Comparison of ENCODE assay signal across 14 cellular contexts in the genomic region with DNA sequence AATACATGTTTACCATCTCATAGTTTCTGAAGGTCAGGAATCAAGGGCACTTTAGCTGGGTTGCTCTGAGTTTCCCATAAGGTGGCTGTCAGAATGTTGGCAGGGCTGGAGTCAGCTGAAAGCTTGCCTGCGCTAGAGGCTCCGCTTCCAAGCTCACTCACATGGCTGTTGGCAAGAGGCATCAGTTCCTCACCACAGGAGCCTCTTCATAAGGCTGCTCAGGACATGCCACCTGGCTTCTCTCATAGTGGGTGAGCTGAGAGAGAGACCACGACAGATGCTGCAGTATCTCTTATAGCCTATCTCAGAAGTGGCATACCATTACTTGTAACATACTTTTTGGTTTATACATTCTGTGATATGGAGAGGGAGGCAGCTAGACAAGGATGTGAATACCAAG. TPM values are rescaled to one million over a fixed set of nuclear protein-coding genes. Genes with fewer than 3 reads are reported as not detected.
DNase-seq lines count a peak whose midpoint lies in the region; ATAC-seq and TF ChIP-seq lines count a peak whose summit lies in the region.
"Had no signal": no experiment of that assay in that cellular context is flagged by ENCODE, and none has a peak within 500 bp of the region (broad histone marks: within the 10 kb centered on the region; RNA-seq: fewer than 3 reads in every experiment).

No MANE protein-coding gene starts in this region.

- no peak for TF ChIP-seq CTCF in body of pancreas (IDR thresholded peaks at IDR 0.05)
- no peak for TF ChIP-seq CTCF in esophagus squamous epithelium (IDR thresholded peaks at IDR 0.05)

- TF ChIP-seq POLR2A in body of pancreas (IDR thresholded peaks at IDR 0.05) (no peak), esophagus squamous epithelium (IDR thresholded peaks at IDR 0.05) (no peak)

- H3K4me3 ChIP-seq in body of pancreas, result no peak overlapping the region
- no peak overlapping the region for H3K4me3 ChIP-seq in esophagus squamous epithelium

- no peak overlapping the region for H3K27ac Mint-ChIP-seq in stimulated activated naive CD8-positive, alpha-beta T cell treated with anti-CD3 and anti-CD28 coated beads, Interleukin-15, amount 100 ng/mL, for 72 hours
- no peak overlapping the region for H3K27ac Mint-ChIP-seq in activated naive CD8-positive, alpha-beta T cell treated with anti-CD3 and anti-CD28 coated beads for 36 hours

- H3K9me3 Mint-ChIP-seq in stimulated activated naive CD8-positive, alpha-beta T cell treated with anti-CD3 and anti-CD28 coated beads, Interleukin-15, amount 100 ng/mL, for 72 hours, result no peaks in the 10 kb centered on the region
- no peaks in the 10 kb centered on the region for H3K9me3 Mint-ChIP-seq in activated naive CD8-positive, alpha-beta T cell treated with anti-CD3 and anti-CD28 coated beads for 36 hours
- H3K9me3 Mint-ChIP-seq: endodermal cell, neural crest cell had no signal

- intact Hi-C loops in body of pancreas (cut with DNase I) (no loop called here), esophagus squamous epithelium (cut with DNase I) (no loop called here)

- H3K36me3 ChIP-seq in body of pancreas (replicated peaks in 1 of 2; ENCODE audit: insufficient read depth in 1 of 2, low read depth in 2 of 2) (no peaks in the 10 kb centered on the region), esophagus squamous epithelium (peaks cover 0 to 24% (median 0%) of the 10 kb centered on the region in 3 donors)

- WGBS in body of pancreas, 2 donors, result 16 to 29% methylated on average over 3 of the region's 3 CpGs
- 61 to 77% methylated on average over 3 of the region's 3 CpGs for WGBS in esophagus squamous epithelium, 2 donors

- H3K27ac ChIP-seq in body of pancreas (peak overlapping the region in 2 of 4 donors; percentile 7 to 29), layer of hippocampus (ENCODE audit: low read depth, low read length) (peak overlapping the region; percentile 38), esophagus squamous epithelium (no peak overlapping the region)

- H3K27me3 Mint-ChIP-seq in stimulated activated naive CD8-positive, alpha-beta T cell treated with anti-CD3 and anti-CD28 coated beads, Interleukin-15, amount 100 ng/mL, for 72 hours, result no peaks in the 10 kb centered on the region
- H3K27me3 Mint-ChIP-seq in activated naive CD8-positive, alpha-beta T cell treated with anti-CD3 and anti-CD28 coated beads for 36 hours, result no peaks in the 10 kb centered on the region

- DNase-seq in stimulated activated naive CD8-positive, alpha-beta T cell treated with anti-CD3 and anti-CD28 coated beads, Interleukin-15, Interleukin-2, amounts not matched to agents 100 U/mL and 50 U/mL, for 24 hours, result no peak
- no peak for DNase-seq in stimulated activated naive CD8-positive, alpha-beta T cell treated with anti-CD3 and anti-CD28 coated beads, Interleukin-15, amount 100 ng/mL, for 72 hours
- DNase-seq in body of pancreas (peak; percentile 28 to 65 (median 48)), esophagus squamous epithelium (lab: John Stamatoyannopoulos, UW) (no peak), T-helper 1 cell (no peak)
- no peak for DNase-seq in activated naive CD8-positive, alpha-beta T cell treated with anti-CD3 and anti-CD28 coated beads for 36 hours
- DNase-seq: activated gamma-delta T cell; endodermal cell; GDM1; NCI-H1436; stimulated activated CD4-positive, alpha-beta T cell treated with anti-CD3 and anti-CD28 coated beads, Interleukin-2, amount 100 ng/mL, for 48 hours had no signal

- H3K9me3 ChIP-seq in body of pancreas (no peaks in the 10 kb centered on the region), esophagus squamous epithelium (no peaks in the 10 kb centered on the region)

- H3K4me3 Mint-ChIP-seq in stimulated activated naive CD8-positive, alpha-beta T cell treated with anti-CD3 and anti-CD28 coated beads, Interleukin-15, amount 100 ng/mL, for 72 hours, result no peak overlapping the region
- no peak overlapping the region for H3K4me3 Mint-ChIP-seq in activated naive CD8-positive, alpha-beta T cell treated with anti-CD3 and anti-CD28 coated beads for 36 hours
- H3K4me3 Mint-ChIP-seq: endodermal cell, neural crest cell had no signal

- H3K27me3 ChIP-seq in body of pancreas (no peaks in the 10 kb centered on the region), layer of hippocampus (ENCODE audit: control insufficient read depth, insufficient read depth, low read length) (no peaks in the 10 kb centered on the region), esophagus squamous epithelium (no peaks in the 10 kb centered on the region)

- ATAC-seq in stimulated activated naive CD8-positive, alpha-beta T cell treated with anti-CD3 and anti-CD28 coated beads, Interleukin-15, Interleukin-2, amounts not matched to agents 100 U/mL and 50 U/mL, for 24 hours, result peak; percentile 9
- ATAC-seq in stimulated activated naive CD8-positive, alpha-beta T cell treated with anti-CD3 and anti-CD28 coated beads, Interleukin-15, amount 100 ng/mL, for 72 hours, result no peak
- ATAC-seq in body of pancreas (peak; percentile 52), HG03439 (IDR thresholded peaks at IDR 0.05; ENCODE audit: unreplicated experiment) (no peak)

- H3K4me1 Mint-ChIP-seq in stimulated activated naive CD8-positive, alpha-beta T cell treated with anti-CD3 and anti-CD28 coated beads, Interleukin-15, amount 100 ng/mL, for 72 hours, result peaks cover 26% of the 10 kb centered on the region
- peaks cover 42% of the 10 kb centered on the region for H3K4me1 Mint-ChIP-seq in activated naive CD8-positive, alpha-beta T cell treated with anti-CD3 and anti-CD28 coated beads for 36 hours

- no peaks in the 10 kb centered on the region for H3K36me3 Mint-ChIP-seq in activated naive CD8-positive, alpha-beta T cell treated with anti-CD3 and anti-CD28 coated beads for 36 hours

- peaks cover 60% of the 10 kb centered on the region for H3K4me1 ChIP-seq in body of pancreas
- peaks cover 0 to 60% (median 6%) of the 10 kb centered on the region in 3 donors for H3K4me1 ChIP-seq in esophagus squamous epithelium

RNA-seq across cellular contexts. Expression of a gene that starts 7.2 kb away (rescaled TPM):
- 100 to 1,000 TPM; 108 to 127 TPM for total RNA-seq in body of pancreas
- 100 to 1,000 TPM in 1 of 4 donors, 10 to 100 TPM in 3; 57.6 to 150 (median 85.1) TPM for total RNA-seq in esophagus squamous epithelium
- 10 to 100 TPM; 70.2 to 73.2 TPM for total RNA-seq in activated naive CD8-positive, alpha-beta T cell treated with anti-CD3 and anti-CD28 coated beads for 36 hours

RNA-seq across cellular contexts. Expression of a gene that starts 7.5 kb away (rescaled TPM):
- total RNA-seq in body of pancreas, result 100 to 1,000 TPM in 1 of 2 donors, 10 to 100 TPM in 1; 98.3 to 110 TPM
- 100 to 1,000 TPM in 3 of 4 donors, 10 to 100 TPM in 1; 84.7 to 161 (median 116) TPM for total RNA-seq in esophagus squamous epithelium
- total RNA-seq in activated naive CD8-positive, alpha-beta T cell treated with anti-CD3 and anti-CD28 coated beads for 36 hours, result 100 to 1,000 TPM; 119 to 120 TPM

Comparison
In these comparisons a context has a peak if more than half of its experiments do, and no peak if none do; other contexts are left out.
1. ATAC-seq: peak in stimulated activated naive CD8-positive, alpha-beta T cell treated with anti-CD3 and anti-CD28 coated beads, Interleukin-15, Interleukin-2, amounts not matched to agents 100 U/mL and 50 U/mL, for 24 hours (single experiment) and body of pancreas (single experiment); none in stimulated activated naive CD8-positive, alpha-beta T cell treated with anti-CD3 and anti-CD28 coated beads, Interleukin-15, amount 100 ng/mL, for 72 hours (single experiment) and HG03439 (single experiment).
2. DNase-seq: peak in body of pancreas (4 of 4); none in stimulated activated naive CD8-positive, alpha-beta T cell treated with anti-CD3 and anti-CD28 coated beads, Interleukin-15, Interleukin-2, amounts not matched to agents 100 U/mL and 50 U/mL, for 24 hours (single experiment), stimulated activated naive CD8-positive, alpha-beta T cell treated with anti-CD3 and anti-CD28 coated beads, Interleukin-15, amount 100 ng/mL, for 72 hours (0 of 2), esophagus squamous epithelium (single experiment), activated naive CD8-positive, alpha-beta T cell treated with anti-CD3 and anti-CD28 coated beads for 36 hours (single experiment) and T-helper 1 cell (0 of 5).